ENCODE assay signal across 9 cellular contexts in genomic region chr1:24769656-24770651, GRCh38. TPM values are rescaled to one million over a fixed set of nuclear protein-coding genes. Genes with fewer than 3 reads are reported as not detected.
DNase-seq lines count a peak whose midpoint lies in the region; ATAC-seq, FAIRE-seq and TF ChIP-seq lines count a peak whose summit lies in the region.
"Had no signal": no experiment of that assay in that cellular context is flagged by ENCODE, and none has a peak within 500 bp of the region (broad histone marks: within the 10 kb centered on the region; RNA-seq: fewer than 3 reads in every experiment).

No MANE protein-coding gene starts in this region.

- H3K9me3 ChIP-seq in pancreas: no peaks in the 10 kb centered on the region

- peak overlapping the region; percentile 60 for H3K27ac Mint-ChIP-seq in Calu3 (ENCODE audit: unreplicated experiment)
- H3K27ac Mint-ChIP-seq: stimulated activated naive CD8-positive, alpha-beta T cell treated with anti-CD3 and anti-CD28 coated beads, Interleukin-15, Interleukin-2, amounts not matched to agents 100 ng/mL and 50 ng/mL, for 24 hours had no signal

- H3K27me3 ChIP-seq in pancreas: no peaks in the 10 kb centered on the region

- peak; percentile 43 to 81 (median 62) for ATAC-seq in pancreas

- no peaks in the 10 kb centered on the region for H3K27me3 Mint-ChIP-seq in Calu3 (ENCODE audit: unreplicated experiment)
- H3K27me3 Mint-ChIP-seq: stimulated activated naive CD8-positive, alpha-beta T cell treated with anti-CD3 and anti-CD28 coated beads, Interleukin-15, Interleukin-2, amounts not matched to agents 100 ng/mL and 50 ng/mL, for 24 hours had no signal

- peaks cover 8 to 22% (median 11%) of the 10 kb centered on the region in 3 donors for H3K4me1 ChIP-seq in pancreas

- FAIRE-seq in pancreas (lab: Jason Lieb, UNC): peak; percentile 73

- no peaks in the 10 kb centered on the region for H3K36me3 Mint-ChIP-seq in Calu3 (ENCODE audit: insufficient read depth, unreplicated experiment)

- no peak overlapping the region for H3K4me3 ChIP-seq in pancreas

- no peaks in the 10 kb centered on the region for H3K4me1 Mint-ChIP-seq in Calu3 (ENCODE audit: low read depth, unreplicated experiment)

- CTCF ChIA-PET in Calu3 (lab: Charles Lee): interaction anchor here (0.7 kb wide), 2 partner anchors 61 to 182 kb away, joined by 3 read pairs; no protein-coding TSS in a partner anchor

- 19 to 33% methylated on average over 2 of the region's 2 CpGs for WGBS in pancreas, 2 donors

- no peaks in the 10 kb centered on the region for H3K36me3 ChIP-seq in pancreas

- no peak overlapping the region for H3K4me3 Mint-ChIP-seq in Calu3 (ENCODE audit: low read depth, unreplicated experiment)
- H3K4me3 Mint-ChIP-seq: stimulated activated naive CD8-positive, alpha-beta T cell treated with anti-CD3 and anti-CD28 coated beads, Interleukin-15, Interleukin-2, amounts not matched to agents 100 ng/mL and 50 ng/mL, for 24 hours had no signal

- TF ChIP-seq CTCF in Calu3 (IDR thresholded peaks at IDR 0.05; ENCODE audit: unreplicated experiment) (no peak), pancreas (IDR thresholded peaks at IDR 0.05) (no peak)

- DNase-seq in Calu3 (no peak), NCI-H82 treated with DMSO at 0.1 percent for 48 hours (lab: John Stamatoyannopoulos, UW; ENCODE audit: unreplicated experiment) (peak; percentile 85), epithelial cell of prostate (ENCODE audit: low read depth, low spot score) (peak; percentile 56), pancreas (no peak), NCI-H146 (lab: John Stamatoyannopoulos, UW) (no peak), NCI-H187 (lab: John Stamatoyannopoulos, UW) (no peak), DMS153 (lab: John Stamatoyannopoulos, UW) (no peak)
- DNase-seq in stimulated activated CD8-positive, alpha-beta memory T cell treated with anti-CD3 and anti-CD28 coated beads, Interleukin-4, amount 100 ng/mL, for 48 hours: no peak

- peak overlapping the region; percentile 83 for H3K27ac ChIP-seq in epithelial cell of prostate
- peak overlapping the region in 2 of 4 donors; percentile 34 to 52 for H3K27ac ChIP-seq in pancreas

- intact Hi-C loops in Calu3 (cut with micrococcal nuclease; ENCODE audit: unreplicated experiment) (no loop called here), pancreas (cut with DNase I) (no loop called here)

- BruUV-seq in Calu3 (replicated peaks; lab: Mats Ljungman, UMichigan): no TSS peak

- H3K9me3 Mint-ChIP-seq in Calu3 (ENCODE audit: low read depth, unreplicated experiment): no peaks in the 10 kb centered on the region
- H3K9me3 Mint-ChIP-seq: stimulated activated naive CD8-positive, alpha-beta T cell treated with anti-CD3 and anti-CD28 coated beads, Interleukin-15, Interleukin-2, amounts not matched to agents 100 ng/mL and 50 ng/mL, for 24 hours had no signal

RNA-seq across cellular contexts. Expression of gene CLIC4, which starts 24.7 kb away (rescaled TPM):
- total RNA-seq in Calu3 (2022): 45.2 and 62.7 TPM in 2 replicates
- 10 to 100 TPM; 16.8 to 86.7 (median 35.6) TPM for total RNA-seq in pancreas
- polyA plus RNA-seq in pancreas: 10 to 100 TPM; 12.0 to 16.1 TPM

Comparison
In these comparisons a context has a peak if more than half of its experiments do, and no peak if none do; other contexts are left out.
1. DNase-seq: peak in NCI-H82 treated with DMSO at 0.1 percent for 48 hours (single experiment) and epithelial cell of prostate (single experiment); none in Calu3 (single experiment), pancreas (0 of 6), stimulated activated CD8-positive, alpha-beta memory T cell treated with anti-CD3 and anti-CD28 coated beads, Interleukin-4, amount 100 ng/mL, for 48 hours (single experiment), NCI-H146 (single experiment), NCI-H187 (0 of 2) and DMS153 (single experiment).